In genomic region chr2:226836548-226836885, GRCh38 we compare ENCODE assay signal across 1 cellular context.
TF ChIP-seq lines count a peak whose summit lies in the region.

No MANE protein-coding gene starts in this region.

TF ChIP-seq in HCT116, 20 proteins besides CTCF, POLR2A, EP300 and RAD21 (continued from another document):
- TF ChIP-seq ZBTB33 (IDR thresholded peaks at IDR 0.05; ENCODE audit: extremely low read depth, insufficient replicate concordance, low read length) = no peak
- no peak; the same call in 1 of the 2 replicates for TF ChIP-seq CBX3 (IDR thresholded peaks at IDR 0.05; ENCODE audit: low read depth)
